21 cellular contexts compared by ENCODE assay signal in genomic region chr4:13470379-13470778, GRCh38. TPM values are rescaled to one million over a fixed set of nuclear protein-coding genes. Genes with fewer than 3 reads are reported as not detected.
DNase-seq lines count a peak whose midpoint lies in the region; ATAC-seq and TF ChIP-seq lines count a peak whose summit lies in the region.
"Had no signal": no experiment of that assay in that cellular context is flagged by ENCODE, and none has a peak within 500 bp of the region (broad histone marks: within the 10 kb centered on the region; RNA-seq: fewer than 3 reads in every experiment).

No MANE protein-coding gene starts in this region.

- intact Hi-C loops in adrenal gland (cut with DNase I) (loop anchor here in 1 of 2 donors (10.0 kb wide), 1 partner anchor 46 kb away; no protein-coding TSS in a partner anchor), right lobe of liver (cut with DNase I) (no loop called here)

- no peak overlapping the region for H3K27ac Mint-ChIP-seq in stimulated activated effector memory CD8-positive, alpha-beta T cell treated with anti-CD3 and anti-CD28 coated beads, Interleukin-12 subunit alpha, Interleukin-12 subunit beta, amount 100 ng/mL, for 72 hours
- H3K27ac Mint-ChIP-seq: GM23338; mesothelial cell of epicardium; stimulated activated naive B cell treated with anti-CD40 and anti-IgM and Interleukin-4, amounts not matched to agents 10 μg/mL and 1 μg/mL and 100 μg/mL, for 72 hours; type B pancreatic cell had no signal

- TF ChIP-seq CTCF in adrenal gland (IDR thresholded peaks at IDR 0.05) (no peak), right lobe of liver (IDR thresholded peaks at IDR 0.05) (no peak)

- no peak for DNase-seq in stimulated activated effector memory CD8-positive, alpha-beta T cell treated with anti-CD3 and anti-CD28 coated beads, Interleukin-12 subunit alpha, Interleukin-12 subunit beta, amount 100 ng/mL, for 72 hours (ENCODE audit: low spot score in 2 of 2)
- DNase-seq in adrenal gland (no peak), right lobe of liver (no peak)
- no peak for DNase-seq in activated CD4-positive, alpha-beta T cell treated with anti-CD3 and anti-CD28 coated beads, Interleukin-2, amount 50 U/mL, for 1 hour
- DNase-seq: activated CD4-positive, CD25-positive, alpha-beta regulatory T cell treated with anti-CD3 and anti-CD28 coated beads, Interleukin-2, amount 50 U/mL, for 72 hours; activated gamma-delta T cell treated with Interleukin-2 at 50 U/mL for 16 hours; BE2C; Karpas-422; NCI-H1092 treated with DMSO at 0.1 percent for 48 hours; NCI-H2171 treated with DMSO at 0.1 percent for 48 hours; NCI-H82; stimulated activated naive B cell treated with anti-CD40 and anti-IgM and Interleukin-4, amounts not matched to agents 10 μg/mL and 1 μg/mL and 100 μg/mL, for 72 hours; T-helper 9 cell had no signal

- H3K27me3 ChIP-seq in adrenal gland: no peaks in the 10 kb centered on the region
- no peaks in the 10 kb centered on the region for H3K27me3 ChIP-seq in right lobe of liver
- H3K27me3 ChIP-seq: BE2C, hepatocyte had no signal

- H3K9me3 ChIP-seq in adrenal gland (replicated peaks in 1 of 3) (no peaks in the 10 kb centered on the region), right lobe of liver (no peaks in the 10 kb centered on the region)
- H3K9me3 ChIP-seq: BE2C, prostate gland had no signal

- H3K27ac ChIP-seq in adrenal gland (no peak overlapping the region), right lobe of liver (no peak overlapping the region)
- H3K27ac ChIP-seq: hepatocyte, prostate gland had no signal

- no peak for TF ChIP-seq POLR2A in adrenal gland (IDR thresholded peaks at IDR 0.05)
- no peak for TF ChIP-seq POLR2A in right lobe of liver (IDR thresholded peaks at IDR 0.05)

- H3K4me1 ChIP-seq in adrenal gland (replicated peaks in 1 of 2): no peaks in the 10 kb centered on the region
- H3K4me1 ChIP-seq in right lobe of liver: no peaks in the 10 kb centered on the region
- H3K4me1 ChIP-seq: BE2C, prostate gland had no signal

- peaks cover 10% of the 10 kb centered on the region for H3K36me3 Mint-ChIP-seq in stimulated activated effector memory CD8-positive, alpha-beta T cell treated with anti-CD3 and anti-CD28 coated beads, Interleukin-12 subunit alpha, Interleukin-12 subunit beta, amount 100 ng/mL, for 72 hours

- H3K4me3 Mint-ChIP-seq in stimulated activated effector memory CD8-positive, alpha-beta T cell treated with anti-CD3 and anti-CD28 coated beads, Interleukin-12 subunit alpha, Interleukin-12 subunit beta, amount 100 ng/mL, for 72 hours: no peak overlapping the region
- H3K4me3 Mint-ChIP-seq: GM23338; mesothelial cell of epicardium; stimulated activated naive B cell treated with anti-CD40 and anti-IgM and Interleukin-4, amounts not matched to agents 10 μg/mL and 1 μg/mL and 100 μg/mL, for 72 hours; type B pancreatic cell had no signal

- H3K36me3 ChIP-seq in adrenal gland (replicated peaks in 1 of 2) (no peaks in the 10 kb centered on the region), right lobe of liver (no peaks in the 10 kb centered on the region)
- H3K36me3 ChIP-seq: prostate gland had no signal

- peaks cover 2% of the 10 kb centered on the region for H3K9me3 Mint-ChIP-seq in stimulated activated effector memory CD8-positive, alpha-beta T cell treated with anti-CD3 and anti-CD28 coated beads, Interleukin-12 subunit alpha, Interleukin-12 subunit beta, amount 100 ng/mL, for 72 hours
- H3K9me3 Mint-ChIP-seq: GM23338, type B pancreatic cell had no signal

- H3K4me3 ChIP-seq in adrenal gland (no peak overlapping the region), right lobe of liver (no peak overlapping the region)
- H3K4me3 ChIP-seq: GM23338, hepatocyte, prostate gland had no signal

- H3K4me1 Mint-ChIP-seq in stimulated activated effector memory CD8-positive, alpha-beta T cell treated with anti-CD3 and anti-CD28 coated beads, Interleukin-12 subunit alpha, Interleukin-12 subunit beta, amount 100 ng/mL, for 72 hours: peaks cover 15% of the 10 kb centered on the region
- H3K4me1 Mint-ChIP-seq: GM23338 had no signal

- ATAC-seq in GM18909 (IDR thresholded peaks at IDR 0.05; ENCODE audit: poor library complexity, unreplicated experiment) (peak; percentile 78), HG02623 (IDR thresholded peaks at IDR 0.05; ENCODE audit: unreplicated experiment) (peak; percentile 78), HG03342 (IDR thresholded peaks at IDR 0.05; ENCODE audit: unreplicated experiment) (peak; percentile 70), right lobe of liver (no peak)
- peak; percentile 32 for ATAC-seq in stimulated activated effector memory CD8-positive, alpha-beta T cell treated with anti-CD3 and anti-CD28 coated beads, Interleukin-12 subunit alpha, Interleukin-12 subunit beta, amount 100 ng/mL, for 72 hours
- ATAC-seq: GM23338; stimulated activated naive B cell treated with anti-CD40 and anti-IgM and Interleukin-4, amounts not matched to agents 10 μg/mL and 1 μg/mL and 100 μg/mL, for 72 hours had no signal

RNA-seq across cellular contexts. Expression of gene RAB28, which starts 13.8 kb away (rescaled TPM):
- total RNA-seq in adrenal gland (10 to 100 TPM in 7 of 8 donors, 1 to 10 TPM in 1; 9.7 to 23.1 (median 14.5) TPM), right lobe of liver (1 to 10 TPM; 3.8 to 5.8 (median 5.1) TPM)
- 10 to 100 TPM; 10.9 to 21.5 (median 17.2) TPM for polyA plus RNA-seq in adrenal gland

Comparison
In these comparisons a context has a peak if more than half of its experiments do, and no peak if none do; other contexts are left out.
1. ATAC-seq: peak in GM18909 (single experiment), HG02623 (single experiment), HG03342 (single experiment) and stimulated activated effector memory CD8-positive, alpha-beta T cell treated with anti-CD3 and anti-CD28 coated beads, Interleukin-12 subunit alpha, Interleukin-12 subunit beta, amount 100 ng/mL, for 72 hours (single experiment); none in right lobe of liver (0 of 4).